28 cellular contexts compared by ENCODE assay signal in the genomic region with DNA sequence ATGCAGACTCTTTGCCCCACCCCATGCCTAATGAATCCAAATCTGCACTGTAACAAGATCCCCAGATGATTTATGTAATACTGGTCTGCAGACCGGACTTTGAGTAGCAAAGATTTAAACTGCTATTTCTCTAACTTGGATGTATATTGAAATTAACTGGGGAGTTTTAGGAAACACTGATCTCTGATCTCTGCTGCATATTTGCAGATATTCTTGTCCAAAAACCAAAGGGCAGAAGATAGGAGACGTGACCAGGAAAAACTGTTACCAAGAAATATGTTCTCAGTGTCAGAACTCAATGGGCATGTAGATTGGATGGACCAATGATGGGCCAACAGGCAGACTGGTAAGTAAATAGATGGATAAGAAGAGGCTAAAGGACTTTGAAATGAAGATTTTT.
"Had no signal": no experiment of that assay in that cellular context is flagged by ENCODE, and none has a peak within 500 bp of the region (broad histone marks: within the 10 kb centered on the region; RNA-seq: fewer than 3 reads in every experiment).

No MANE protein-coding gene starts in this region.

- FAIRE-seq: pancreas, small intestine, urothelium cell line had no signal

- ATAC-seq: left colon; left ventricle myocardium superior; lower lobe of right lung; naive thymus-derived CD8-positive, alpha-beta T cell; pancreas; right cardiac atrium; stimulated activated effector memory CD8-positive, alpha-beta T cell treated with anti-CD3 and anti-CD28 coated beads, Interleukin-12 subunit alpha, Interleukin-12 subunit beta, amount 100 ng/mL, for 72 hours; upper lobe of right lung had no signal

- DNase-seq: hippocampal formation; left colon; left ventricle myocardium superior; lower lobe of right lung; mammary epithelial cell; mesenchymal stem cell; naive thymus-derived CD8-positive, alpha-beta T cell; nucleus accumbens; pancreas; posterior cingulate gyrus; retina; right cardiac atrium; sigmoid colon; small intestine; spleen; stimulated activated CD4-positive, alpha-beta T cell treated with anti-CD3 and anti-CD28 coated beads, Interleukin-4, amount 100 ng/mL, for 24 hours; stimulated activated naive CD4-positive, alpha-beta T cell; tibial artery; trophoblast cell; upper lobe of right lung had no signal

- H3K36me3 ChIP-seq: lower lobe of right lung, pancreas, prostate gland, sigmoid colon, spleen, suprapubic skin, thoracic aorta, tibial artery, upper lobe of right lung had no signal

- H3K4me1 Mint-ChIP-seq: neural crest cell had no signal

- H3K27me3 ChIP-seq: pancreas, sigmoid colon, spleen, suprapubic skin, tibial artery, upper lobe of right lung had no signal

- H3K4me3 ChIP-seq: lower lobe of right lung, pancreas, prostate gland, sigmoid colon, spleen, suprapubic skin, thoracic aorta, tibial artery, upper lobe of right lung had no signal

- H3K9me3 Mint-ChIP-seq: naive thymus-derived CD8-positive, alpha-beta T cell; nephron; neural crest cell; stimulated activated effector memory CD8-positive, alpha-beta T cell treated with anti-CD3 and anti-CD28 coated beads, Interleukin-12 subunit alpha, Interleukin-12 subunit beta, amount 100 ng/mL, for 72 hours; stimulated activated naive CD8-positive, alpha-beta T cell treated with anti-CD3 and anti-CD28 coated beads, Interleukin-15, Interleukin-2, amounts not matched to agents 100 ng/mL and 50 ng/mL, for 24 hours had no signal

- H3K4me1 ChIP-seq: lower lobe of right lung, pancreas, prostate gland, sigmoid colon, spleen, tibial artery, upper lobe of right lung had no signal

- H3K36me3 Mint-ChIP-seq: naive thymus-derived CD8-positive, alpha-beta T cell; stimulated activated effector memory CD8-positive, alpha-beta T cell treated with anti-CD3 and anti-CD28 coated beads, Interleukin-12 subunit alpha, Interleukin-12 subunit beta, amount 100 ng/mL, for 72 hours had no signal

- H3K27ac ChIP-seq: lower lobe of right lung, pancreas, prostate gland, sigmoid colon, spleen, suprapubic skin, thoracic aorta, tibial artery, upper lobe of right lung had no signal

- H3K27me3 Mint-ChIP-seq: naive thymus-derived CD8-positive, alpha-beta T cell; stimulated activated naive CD8-positive, alpha-beta T cell treated with anti-CD3 and anti-CD28 coated beads, Interleukin-15, Interleukin-2, amounts not matched to agents 100 ng/mL and 50 ng/mL, for 24 hours had no signal

- H3K9me3 ChIP-seq: lower lobe of right lung, pancreas, prostate gland, sigmoid colon, spleen, suprapubic skin, thoracic aorta, tibial artery, upper lobe of right lung had no signal

- H3K27ac Mint-ChIP-seq: naive thymus-derived CD8-positive, alpha-beta T cell; stimulated activated effector memory CD8-positive, alpha-beta T cell treated with anti-CD3 and anti-CD28 coated beads, Interleukin-12 subunit alpha, Interleukin-12 subunit beta, amount 100 ng/mL, for 72 hours; stimulated activated naive CD8-positive, alpha-beta T cell treated with anti-CD3 and anti-CD28 coated beads, Interleukin-15, Interleukin-2, amounts not matched to agents 100 ng/mL and 50 ng/mL, for 24 hours had no signal

- H3K4me3 Mint-ChIP-seq: naive thymus-derived CD8-positive, alpha-beta T cell; neural crest cell; stimulated activated effector memory CD8-positive, alpha-beta T cell treated with anti-CD3 and anti-CD28 coated beads, Interleukin-12 subunit alpha, Interleukin-12 subunit beta, amount 100 ng/mL, for 72 hours; stimulated activated naive CD8-positive, alpha-beta T cell treated with anti-CD3 and anti-CD28 coated beads, Interleukin-15, Interleukin-2, amounts not matched to agents 100 ng/mL and 50 ng/mL, for 24 hours had no signal
